ENCODE assay signal across 1 cellular context in genomic region chr10:103441206-103441605, GRCh38.
TF ChIP-seq lines count a peak whose summit lies in the region.

No MANE protein-coding gene starts in this region.

TF ChIP-seq in IMR-90, 13 proteins besides CTCF, POLR2A, EP300 and RAD21:
- TF ChIP-seq ELK1 (IDR thresholded peaks at IDR 0.05; ENCODE audit: borderline replicate concordance, low read depth, low read length): no peak
